In genomic region chr6:43053545-43054205, GRCh38 we compare ENCODE assay signal across 8 cellular contexts. TPM values are rescaled to one million over a fixed set of nuclear protein-coding genes. Genes with fewer than 3 reads are reported as not detected.
A peak's percentile ranks its signal among the peaks of the same experiment; 100 is the strongest.
DNase-seq lines count a peak whose midpoint lies in the region; TF ChIP-seq lines count a peak whose summit lies in the region.

Gene CUL7, minus strand, starts transcription at chr6:43053851. Its CDS starts 1,063 bp downstream, at chr6:43052788.

- peak within 1 kb of the TSS; percentile 78 to 95 for H3K4me3 ChIP-seq in SK-N-SH (ENCODE audit: low read depth in 2 of 2, low read length in 1 of 2)

- H3K9ac ChIP-seq in SK-N-SH: peak within 1 kb of the TSS; percentile 98

- H3K4me1 Mint-ChIP-seq in HFFc6 (ENCODE audit: low read depth): peaks cover 53% of the 10 kb centered on the region
- H3K4me1 Mint-ChIP-seq in activated naive CD4-positive, alpha-beta T cell treated with anti-CD3 and anti-CD28 coated beads, Interleukin-2, amount 10 ng/mL, durations not matched to agents 7 days and 5 days: peaks cover 50% of the 10 kb centered on the region

- peaks cover 11 to 37% of the 10 kb centered on the region in 2 experiments for H3K36me3 ChIP-seq in SK-N-SH (replicated peaks in 1 of 2; ENCODE audit: control insufficient read depth in 1 of 2, insufficient read depth in 2 of 2, low read length in 1 of 2)

- peaks cover 62% of the 10 kb centered on the region for H3K79me2 ChIP-seq in SK-N-SH (ENCODE audit: insufficient read depth)

- H3F3A ChIP-seq in SK-N-SH (replicated peaks; ENCODE audit: insufficient read depth): peaks cover 11% of the 10 kb centered on the region

- peak; percentile 91 for DNase-seq in GM04504 (ENCODE audit: low read depth)
- peak; percentile 89 for DNase-seq in HFFc6
- DNase-seq in NCI-H1092 (lab: John Stamatoyannopoulos, UW): peak; percentile 88
- DNase-seq in SK-N-SH: peak; percentile 98
- peak; percentile 96 for DNase-seq in activated naive CD4-positive, alpha-beta T cell treated with anti-CD3 and anti-CD28 coated beads, Interleukin-2, amount 10 ng/mL, durations not matched to agents 7 days and 5 days
- DNase-seq in germinal center (ENCODE audit: low spot score): peak; percentile 95
- DNase-seq in nucleus accumbens (lab: John Stamatoyannopoulos, UW): peak in 54 of 56 donors; percentile 13 to 92 (median 70)
- peak; percentile 78 for DNase-seq in superior temporal gyrus (ENCODE audit: extremely low spot score)

- WGBS in SK-N-SH (ENCODE audit: low lambda C conversion rate): 2% methylated on average over 24 of the region's 45 CpGs

- no peaks in the 10 kb centered on the region for H3K9me3 Mint-ChIP-seq in HFFc6
- H3K9me3 Mint-ChIP-seq in activated naive CD4-positive, alpha-beta T cell treated with anti-CD3 and anti-CD28 coated beads, Interleukin-2, amount 10 ng/mL, durations not matched to agents 7 days and 5 days: no peaks in the 10 kb centered on the region

- no peaks in the 10 kb centered on the region for H4K20me1 ChIP-seq in SK-N-SH (ENCODE audit: insufficient read depth)

- peak within 1 kb of the TSS; percentile 93 for H3K4me3 Mint-ChIP-seq in HFFc6
- peak within 1 kb of the TSS; percentile 99 for H3K4me3 Mint-ChIP-seq in activated naive CD4-positive, alpha-beta T cell treated with anti-CD3 and anti-CD28 coated beads, Interleukin-2, amount 10 ng/mL, durations not matched to agents 7 days and 5 days

- POLR2A ChIA-PET in SK-N-SH (lab: Yijun Ruan, JAX): interaction anchor here (0.6 to 2.5 kb wide), 18 partner anchors 11 to 521 kb away, joined by 3 to 8 read pairs (median 4); partner anchors contain the start of genes CNPY3, KLHDC3, MEA1 and PPP2R5D

- H3K9me3 ChIP-seq in SK-N-SH: no peaks in the 10 kb centered on the region

- peaks cover 66% of the 10 kb centered on the region for H3K36me3 Mint-ChIP-seq in HFFc6 (ENCODE audit: low read depth)
- H3K36me3 Mint-ChIP-seq in activated naive CD4-positive, alpha-beta T cell treated with anti-CD3 and anti-CD28 coated beads, Interleukin-2, amount 10 ng/mL, durations not matched to agents 7 days and 5 days: peaks cover 40% of the 10 kb centered on the region

- TF ChIP-seq EP300 in SK-N-SH (IDR thresholded peaks at IDR 0.05; ENCODE audit: borderline replicate concordance in 1 of 2, low read depth in 1 of 2, low read length in 1 of 2): no peak

- peak; percentile 20; the same call in 1 of the 2 replicates for TF ChIP-seq CTCF in HFFc6 (IDR thresholded peaks at IDR 0.05)
- no peak; the same call in 1 of the 2 replicates for TF ChIP-seq CTCF in SK-N-SH (IDR thresholded peaks at IDR 0.05)

- CTCF ChIA-PET in SK-N-SH (lab: Yijun Ruan, JAX): interaction anchor here (0.9 to 1.7 kb wide), 6 partner anchors 9 to 90 kb away, joined by 3 to 8 read pairs (median 4); no protein-coding TSS in a partner anchor
- CTCF ChIA-PET in activated naive CD4-positive, alpha-beta T cell treated with anti-CD3 and anti-CD28 coated beads, Interleukin-2, amount 10 ng/mL, durations not matched to agents 7 days and 5 days (lab: Charles Lee): no interaction called here

- peak within 1 kb of the TSS; percentile 96 for H3K27ac Mint-ChIP-seq in HFFc6
- peak within 1 kb of the TSS; percentile 99 for H3K27ac Mint-ChIP-seq in activated naive CD4-positive, alpha-beta T cell treated with anti-CD3 and anti-CD28 coated beads, Interleukin-2, amount 10 ng/mL, durations not matched to agents 7 days and 5 days

- H3K27me3 ChIP-seq in SK-N-SH (ENCODE audit: insufficient read depth): no peaks in the 10 kb centered on the region

- H3K27ac ChIP-seq in SK-N-SH (ENCODE audit: low read depth in 2 of 2, low read length in 1 of 2): peak within 1 kb of the TSS; percentile 87 to 88

- H3K4me1 ChIP-seq in SK-N-SH (ENCODE audit: control insufficient read depth in 1 of 2, insufficient read depth in 2 of 2, low read depth in 1 of 2, low read length in 1 of 2): peaks cover 11 to 32% of the 10 kb centered on the region in 2 experiments

- peaks cover 3% of the 10 kb centered on the region for H3K27me3 Mint-ChIP-seq in HFFc6 (ENCODE audit: insufficient read depth)
- no peaks in the 10 kb centered on the region for H3K27me3 Mint-ChIP-seq in activated naive CD4-positive, alpha-beta T cell treated with anti-CD3 and anti-CD28 coated beads, Interleukin-2, amount 10 ng/mL, durations not matched to agents 7 days and 5 days

- H2AFZ ChIP-seq in SK-N-SH (ENCODE audit: low read depth): 0 out of 2 replicates have a peak within 1 kb of the TSS, but pooled peaks have one; percentile 1

- peak within 1 kb of the TSS; percentile 99 for H3K4me2 ChIP-seq in SK-N-SH

- H3K9me2 ChIP-seq in SK-N-SH: no peaks in the 10 kb centered on the region

- TF ChIP-seq RAD21 in SK-N-SH (IDR thresholded peaks at IDR 0.05; ENCODE audit: low read length): no peak

TF ChIP-seq in SK-N-SH, 30 proteins besides CTCF, POLR2A, EP300 and RAD21 (continues in another document):
- peak; percentile 36; the same call in 1 of the 2 replicates for TF ChIP-seq NFIC (IDR thresholded peaks at IDR 0.05; ENCODE audit: borderline replicate concordance)
- TF ChIP-seq RXRA (IDR thresholded peaks at IDR 0.05; ENCODE audit: borderline replicate concordance, low read depth): no peak
- TF ChIP-seq JUND (IDR thresholded peaks at IDR 0.05): no peak
- peak; percentile 70 for TF ChIP-seq PBX3 (IDR thresholded peaks at IDR 0.05)
- no peak for TF ChIP-seq MEF2A (IDR thresholded peaks at IDR 0.05; ENCODE audit: borderline replicate concordance, low read depth)
- TF ChIP-seq ELF1 (IDR thresholded peaks at IDR 0.05): peak; percentile 75
- peak; percentile 59; the same call in 1 of the 2 replicates for TF ChIP-seq RFX5 (IDR thresholded peaks at IDR 0.05; ENCODE audit: low read length)
- TF ChIP-seq MAX (IDR thresholded peaks at IDR 0.05; ENCODE audit: low read depth): peak; percentile 87
- TF ChIP-seq CHD2 (IDR thresholded peaks at IDR 0.05; ENCODE audit: low read length, partially characterized antibody): peak; percentile 75
- no peak for TF ChIP-seq TEAD4 (IDR thresholded peaks at IDR 0.05; ENCODE audit: borderline replicate concordance, insufficient read depth)
- peak; percentile 87 for TF ChIP-seq GABPA (IDR thresholded peaks at IDR 0.05; ENCODE audit: low read depth)
- peak; percentile 60; the same call in 1 of the 2 replicates for TF ChIP-seq USF1 (IDR thresholded peaks at IDR 0.05; ENCODE audit: borderline replicate concordance, low read depth)
- no peak for TF ChIP-seq TCF12 (IDR thresholded peaks at IDR 0.05)
- TF ChIP-seq POLR2AphosphoS5 (IDR thresholded peaks at IDR 0.05; ENCODE audit: low read depth, low read length): peak; percentile 93
- no peak for TF ChIP-seq EZH2phosphoT487 (IDR thresholded peaks at IDR 0.05; ENCODE audit: borderline replicate concordance, low read depth)
- 0 out of 2 replicates have a peak, but pooled peaks have one; percentile 26 for TF ChIP-seq REST (IDR thresholded peaks at IDR 0.05; ENCODE audit: low read depth, low read length)
- no peak for TF ChIP-seq FOSL2 (IDR thresholded peaks at IDR 0.05; ENCODE audit: borderline replicate concordance, low read depth)
- no peak for TF ChIP-seq GATA2 (CRISPR knock-in tag; IDR thresholded peaks at IDR 0.05)

RNA-seq across cellular contexts. Expression of gene CUL7, which starts in this region (rescaled TPM):
- 10 to 100 TPM; 33.7 to 50.3 (median 37.0) TPM for total RNA-seq in HFFc6 (2021; fragmentation: NEBNext Ultra II Directional; extraction: Animal tissue kit (Norgen Biotek cat#: 25700))
- 46.9 and 59.6 TPM in 2 replicates for polyA plus RNA-seq in SK-N-SH (2012; rRNA removed)
- 15.8 and 24.8 TPM in 2 replicates for polyA plus RNA-seq in SK-N-SH (2012; cell fraction: cytosol; rRNA removed)
- polyA plus RNA-seq in SK-N-SH (2012; cell fraction: nucleus; rRNA removed): 138 and 153 TPM in 2 replicates

Comparison
In these comparisons a context has a peak if more than half of its experiments do, and no peak if none do; other contexts are left out.
1. Peak in every context shown above with its lines: DNase-seq, H3K4me3 ChIP-seq and H3K27ac ChIP-seq.